In the genomic region with DNA sequence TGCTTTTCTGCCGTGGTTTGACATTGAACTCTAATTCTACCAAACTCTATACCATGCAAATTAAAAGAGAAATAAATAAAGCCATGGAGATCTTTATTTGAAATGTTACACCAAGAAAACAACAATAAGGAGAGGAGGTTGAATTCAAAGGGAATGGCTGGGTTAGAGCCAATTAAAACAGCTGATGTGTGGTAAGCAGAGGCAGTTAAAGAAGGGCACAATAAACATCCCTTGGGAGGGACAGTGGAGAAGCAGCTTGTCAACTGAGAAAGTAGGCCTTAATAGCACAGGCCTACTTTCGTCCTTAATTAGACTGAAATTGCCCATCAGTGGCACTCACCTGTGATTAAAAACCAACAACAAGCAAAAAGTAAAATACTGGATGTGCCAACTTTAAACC, we compare ENCODE assay signal across 16 cellular contexts. TPM values are rescaled to one million over a fixed set of nuclear protein-coding genes. Genes with fewer than 3 reads are reported as not detected.
"Had no signal": no experiment of that assay in that cellular context is flagged by ENCODE, and none has a peak within 500 bp of the region (broad histone marks: within the 10 kb centered on the region; RNA-seq: fewer than 3 reads in every experiment).

No MANE protein-coding gene starts in this region.

- H3K36me3 ChIP-seq: gastroesophageal sphincter, left lung, sigmoid colon, upper lobe of left lung had no signal

- ATAC-seq: effector memory CD8-positive, alpha-beta T cell; gastroesophageal sphincter; left lung; psoas muscle had no signal

- H3K27me3 ChIP-seq: gastroesophageal sphincter, left lung, sigmoid colon, upper lobe of left lung had no signal

- H3K27ac ChIP-seq: epithelial cell of prostate, gastroesophageal sphincter, left lung, psoas muscle, sigmoid colon, upper lobe of left lung had no signal

- H3K4me1 ChIP-seq: gastroesophageal sphincter, left lung, psoas muscle, sigmoid colon had no signal

- H3K4me3 ChIP-seq: gastroesophageal sphincter, left lung, psoas muscle, sigmoid colon, upper lobe of left lung had no signal

- DNase-seq: activated CD4-positive, alpha-beta T cell treated with anti-CD3 and anti-CD28 coated beads, Interleukin-2, amount 10 ng/mL, durations not matched to agents 7 days and 5 days; activated CD4-positive, CD25-positive, alpha-beta regulatory T cell; activated effector memory CD4-positive, alpha-beta T cell treated with Interleukin-2 at 50 U/mL for 16 hours; activated T-cell treated with anti-CD3 and anti-CD28 coated beads for 4 hours; effector memory CD8-positive, alpha-beta T cell; left lung; occipital lobe; psoas muscle; sigmoid colon; stimulated activated CD4-positive, alpha-beta T cell treated with anti-CD3 and anti-CD28 coated beads, Interleukin-12 subunit alpha, Interleukin-12 subunit beta, amount 100 ng/mL, for 4 hours; stimulated activated CD4-positive, alpha-beta T cell treated with anti-CD3 and anti-CD28 coated beads, Interleukin-2, amount 100 ng/mL, for 48 hours; stimulated activated naive CD4-positive, alpha-beta T cell treated with Interleukin-2 at 50 U/mL for 16 hours; upper lobe of left lung had no signal

- H3K9me3 ChIP-seq: gastroesophageal sphincter, psoas muscle, sigmoid colon, upper lobe of left lung had no signal

RNA-seq across cellular contexts. Expression of a gene that starts 16.3 kb away (rescaled TPM):
- total RNA-seq: activated CD4-positive, alpha-beta T cell treated with anti-CD3 and anti-CD28 coated beads, Interleukin-2, amount 10 ng/mL, durations not matched to agents 7 days and 5 days; activated CD8-positive, alpha-beta memory T cell treated with anti-CD3 and anti-CD28 coated beads for 36 hours had no signal
